In the genomic region with DNA sequence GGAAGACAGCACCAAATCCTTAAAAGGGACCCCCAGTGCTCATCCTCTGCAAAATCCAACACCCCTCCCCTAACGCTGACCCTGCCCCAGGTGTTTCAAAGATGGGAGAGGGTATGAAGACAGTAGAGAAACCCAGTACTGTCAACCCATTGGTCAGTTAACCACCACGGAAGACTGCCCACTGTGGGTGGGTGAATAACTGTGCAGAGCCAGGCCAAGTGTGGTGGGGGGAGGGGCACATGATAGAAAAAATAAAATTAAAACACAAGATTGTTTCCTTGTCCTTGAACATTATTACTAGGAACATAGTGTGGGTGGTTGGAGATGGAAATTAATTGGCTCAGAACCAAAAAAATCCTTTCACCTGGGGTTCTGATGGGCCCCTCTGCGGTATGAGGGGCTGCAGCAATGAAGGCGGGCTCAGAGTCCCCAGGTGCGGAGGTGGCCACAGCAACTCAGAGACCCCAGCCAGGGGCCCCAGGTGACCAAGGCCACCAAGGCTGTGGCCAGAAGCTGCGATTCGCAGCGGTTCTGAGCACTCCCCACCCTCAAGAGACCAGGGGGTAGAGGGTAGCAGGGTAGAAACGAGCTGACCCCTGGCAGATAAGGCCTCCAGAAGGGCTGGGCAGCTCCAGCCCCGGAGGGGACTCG, we compare ENCODE assay signal across 1 cellular context.
TF ChIP-seq lines count a peak whose summit lies in the region.

No MANE protein-coding gene starts in this region.

TF ChIP-seq in HepG2, 621 proteins besides CTCF, POLR2A, EP300 and RAD21:
- TF ChIP-seq TOPORS (CRISPR knock-in tag; IDR thresholded peaks at IDR 0.05) (0 out of 2 replicates have a peak, but pooled peaks have one; percentile 3), ZNF709 (CRISPR knock-in tag; IDR thresholded peaks at IDR 0.05) (0 out of 2 replicates have a peak, but pooled peaks have one; percentile 30), ZNF768 (CRISPR knock-in tag; IDR thresholded peaks at IDR 0.05) (0 out of 2 replicates have a peak, but pooled peaks have one; percentile 16), AGO2 (optimal IDR thresholded peaks at IDR 0.05; ENCODE audit: low read depth, low read length) (peak; percentile 48), ZNF205 (CRISPR knock-in tag; IDR thresholded peaks at IDR 0.05) (0 out of 2 replicates have a peak, but pooled peaks have one; percentile 28), NFKBIZ (CRISPR knock-in tag; IDR thresholded peaks at IDR 0.05) (no peak), ZNF563 (CRISPR knock-in tag; IDR thresholded peaks at IDR 0.05) (0 out of 2 replicates have a peak, but pooled peaks have one; percentile 26)
- TF ChIP-seq, protein P1, sequence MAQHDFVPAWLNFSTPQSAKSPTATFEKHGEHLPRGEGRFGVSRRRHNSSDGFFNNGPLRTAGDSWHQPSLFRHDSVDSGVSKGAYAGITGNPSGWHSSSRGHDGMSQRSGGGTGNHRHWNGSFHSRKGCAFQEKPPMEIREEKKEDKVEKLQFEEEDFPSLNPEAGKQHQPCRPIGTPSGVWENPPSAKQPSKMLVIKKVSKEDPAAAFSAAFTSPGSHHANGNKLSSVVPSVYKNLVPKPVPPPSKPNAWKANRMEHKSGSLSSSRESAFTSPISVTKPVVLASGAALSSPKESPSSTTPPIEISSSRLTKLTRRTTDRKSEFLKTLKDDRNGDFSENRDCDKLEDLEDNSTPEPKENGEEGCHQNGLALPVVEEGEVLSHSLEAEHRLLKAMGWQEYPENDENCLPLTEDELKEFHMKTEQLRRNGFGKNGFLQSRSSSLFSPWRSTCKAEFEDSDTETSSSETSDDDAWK (CRISPR knock-in tag; IDR thresholded peaks at IDR 0.05), result no peak
- TF ChIP-seq, protein P2, sequence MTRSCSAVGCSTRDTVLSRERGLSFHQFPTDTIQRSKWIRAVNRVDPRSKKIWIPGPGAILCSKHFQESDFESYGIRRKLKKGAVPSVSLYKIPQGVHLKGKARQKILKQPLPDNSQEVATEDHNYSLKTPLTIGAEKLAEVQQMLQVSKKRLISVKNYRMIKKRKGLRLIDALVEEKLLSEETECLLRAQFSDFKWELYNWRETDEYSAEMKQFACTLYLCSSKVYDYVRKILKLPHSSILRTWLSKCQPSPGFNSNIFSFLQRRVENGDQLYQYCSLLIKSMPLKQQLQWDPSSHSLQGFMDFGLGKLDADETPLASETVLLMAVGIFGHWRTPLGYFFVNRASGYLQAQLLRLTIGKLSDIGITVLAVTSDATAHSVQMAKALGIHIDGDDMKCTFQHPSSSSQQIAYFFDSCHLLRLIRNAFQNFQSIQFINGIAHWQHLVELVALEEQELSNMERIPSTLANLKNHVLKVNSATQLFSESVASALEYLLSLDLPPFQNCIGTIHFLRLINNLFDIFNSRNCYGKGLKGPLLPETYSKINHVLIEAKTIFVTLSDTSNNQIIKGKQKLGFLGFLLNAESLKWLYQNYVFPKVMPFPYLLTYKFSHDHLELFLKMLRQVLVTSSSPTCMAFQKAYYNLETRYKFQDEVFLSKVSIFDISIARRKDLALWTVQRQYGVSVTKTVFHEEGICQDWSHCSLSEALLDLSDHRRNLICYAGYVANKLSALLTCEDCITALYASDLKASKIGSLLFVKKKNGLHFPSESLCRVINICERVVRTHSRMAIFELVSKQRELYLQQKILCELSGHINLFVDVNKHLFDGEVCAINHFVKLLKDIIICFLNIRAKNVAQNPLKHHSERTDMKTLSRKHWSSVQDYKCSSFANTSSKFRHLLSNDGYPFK (CRISPR knock-in tag; IDR thresholded peaks at IDR 0.05; ENCODE audit: borderline replicate concordance), result peak; percentile 13; the same call in 1 of the 2 replicates
- TF ChIP-seq, protein P3, sequence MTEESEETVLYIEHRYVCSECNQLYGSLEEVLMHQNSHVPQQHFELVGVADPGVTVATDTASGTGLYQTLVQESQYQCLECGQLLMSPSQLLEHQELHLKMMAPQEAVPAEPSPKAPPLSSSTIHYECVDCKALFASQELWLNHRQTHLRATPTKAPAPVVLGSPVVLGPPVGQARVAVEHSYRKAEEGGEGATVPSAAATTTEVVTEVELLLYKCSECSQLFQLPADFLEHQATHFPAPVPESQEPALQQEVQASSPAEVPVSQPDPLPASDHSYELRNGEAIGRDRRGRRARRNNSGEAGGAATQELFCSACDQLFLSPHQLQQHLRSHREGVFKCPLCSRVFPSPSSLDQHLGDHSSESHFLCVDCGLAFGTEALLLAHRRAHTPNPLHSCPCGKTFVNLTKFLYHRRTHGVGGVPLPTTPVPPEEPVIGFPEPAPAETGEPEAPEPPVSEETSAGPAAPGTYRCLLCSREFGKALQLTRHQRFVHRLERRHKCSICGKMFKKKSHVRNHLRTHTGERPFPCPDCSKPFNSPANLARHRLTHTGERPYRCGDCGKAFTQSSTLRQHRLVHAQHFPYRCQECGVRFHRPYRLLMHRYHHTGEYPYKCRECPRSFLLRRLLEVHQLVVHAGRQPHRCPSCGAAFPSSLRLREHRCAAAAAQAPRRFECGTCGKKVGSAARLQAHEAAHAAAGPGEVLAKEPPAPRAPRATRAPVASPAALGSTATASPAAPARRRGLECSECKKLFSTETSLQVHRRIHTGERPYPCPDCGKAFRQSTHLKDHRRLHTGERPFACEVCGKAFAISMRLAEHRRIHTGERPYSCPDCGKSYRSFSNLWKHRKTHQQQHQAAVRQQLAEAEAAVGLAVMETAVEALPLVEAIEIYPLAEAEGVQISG (CRISPR knock-in tag; IDR thresholded peaks at IDR 0.05), result no peak
- TF ChIP-seq, protein P4, sequence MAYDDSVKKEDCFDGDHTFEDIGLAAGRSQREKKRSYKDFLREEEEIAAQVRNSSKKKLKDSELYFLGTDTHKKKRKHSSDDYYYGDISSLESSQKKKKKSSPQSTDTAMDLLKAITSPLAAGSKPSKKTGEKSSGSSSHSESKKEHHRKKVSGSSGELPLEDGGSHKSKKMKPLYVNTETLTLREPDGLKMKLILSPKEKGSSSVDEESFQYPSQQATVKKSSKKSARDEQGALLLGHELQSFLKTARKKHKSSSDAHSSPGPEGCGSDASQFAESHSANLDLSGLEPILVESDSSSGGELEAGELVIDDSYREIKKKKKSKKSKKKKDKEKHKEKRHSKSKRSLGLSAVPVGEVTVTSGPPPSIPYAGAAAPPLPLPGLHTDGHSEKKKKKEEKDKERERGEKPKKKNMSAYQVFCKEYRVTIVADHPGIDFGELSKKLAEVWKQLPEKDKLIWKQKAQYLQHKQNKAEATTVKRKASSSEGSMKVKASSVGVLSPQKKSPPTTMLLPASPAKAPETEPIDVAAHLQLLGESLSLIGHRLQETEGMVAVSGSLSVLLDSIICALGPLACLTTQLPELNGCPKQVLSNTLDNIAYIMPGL (CRISPR knock-in tag; IDR thresholded peaks at IDR 0.05; ENCODE audit: borderline replicate concordance in 1 of 2, low read depth in 1 of 2), result 0 out of 4 replicates have a peak, but pooled peaks of 1 of the 2 experiments have one; percentile 5
- TF ChIP-seq, protein P5, sequence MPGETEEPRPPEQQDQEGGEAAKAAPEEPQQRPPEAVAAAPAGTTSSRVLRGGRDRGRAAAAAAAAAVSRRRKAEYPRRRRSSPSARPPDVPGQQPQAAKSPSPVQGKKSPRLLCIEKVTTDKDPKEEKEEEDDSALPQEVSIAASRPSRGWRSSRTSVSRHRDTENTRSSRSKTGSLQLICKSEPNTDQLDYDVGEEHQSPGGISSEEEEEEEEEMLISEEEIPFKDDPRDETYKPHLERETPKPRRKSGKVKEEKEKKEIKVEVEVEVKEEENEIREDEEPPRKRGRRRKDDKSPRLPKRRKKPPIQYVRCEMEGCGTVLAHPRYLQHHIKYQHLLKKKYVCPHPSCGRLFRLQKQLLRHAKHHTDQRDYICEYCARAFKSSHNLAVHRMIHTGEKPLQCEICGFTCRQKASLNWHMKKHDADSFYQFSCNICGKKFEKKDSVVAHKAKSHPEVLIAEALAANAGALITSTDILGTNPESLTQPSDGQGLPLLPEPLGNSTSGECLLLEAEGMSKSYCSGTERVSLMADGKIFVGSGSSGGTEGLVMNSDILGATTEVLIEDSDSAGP (CRISPR knock-in tag; IDR thresholded peaks at IDR 0.05; ENCODE audit: borderline replicate concordance), result peak; percentile 33; the same call in 1 of the 2 replicates
- TF ChIP-seq, protein P6, sequence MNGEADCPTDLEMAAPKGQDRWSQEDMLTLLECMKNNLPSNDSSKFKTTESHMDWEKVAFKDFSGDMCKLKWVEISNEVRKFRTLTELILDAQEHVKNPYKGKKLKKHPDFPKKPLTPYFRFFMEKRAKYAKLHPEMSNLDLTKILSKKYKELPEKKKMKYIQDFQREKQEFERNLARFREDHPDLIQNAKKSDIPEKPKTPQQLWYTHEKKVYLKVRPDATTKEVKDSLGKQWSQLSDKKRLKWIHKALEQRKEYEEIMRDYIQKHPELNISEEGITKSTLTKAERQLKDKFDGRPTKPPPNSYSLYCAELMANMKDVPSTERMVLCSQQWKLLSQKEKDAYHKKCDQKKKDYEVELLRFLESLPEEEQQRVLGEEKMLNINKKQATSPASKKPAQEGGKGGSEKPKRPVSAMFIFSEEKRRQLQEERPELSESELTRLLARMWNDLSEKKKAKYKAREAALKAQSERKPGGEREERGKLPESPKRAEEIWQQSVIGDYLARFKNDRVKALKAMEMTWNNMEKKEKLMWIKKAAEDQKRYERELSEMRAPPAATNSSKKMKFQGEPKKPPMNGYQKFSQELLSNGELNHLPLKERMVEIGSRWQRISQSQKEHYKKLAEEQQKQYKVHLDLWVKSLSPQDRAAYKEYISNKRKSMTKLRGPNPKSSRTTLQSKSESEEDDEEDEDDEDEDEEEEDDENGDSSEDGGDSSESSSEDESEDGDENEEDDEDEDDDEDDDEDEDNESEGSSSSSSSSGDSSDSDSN (CRISPR knock-in tag; IDR thresholded peaks at IDR 0.05), result 0 out of 2 replicates have a peak, but pooled peaks have one; percentile 30
- TF ChIP-seq, protein P7, sequence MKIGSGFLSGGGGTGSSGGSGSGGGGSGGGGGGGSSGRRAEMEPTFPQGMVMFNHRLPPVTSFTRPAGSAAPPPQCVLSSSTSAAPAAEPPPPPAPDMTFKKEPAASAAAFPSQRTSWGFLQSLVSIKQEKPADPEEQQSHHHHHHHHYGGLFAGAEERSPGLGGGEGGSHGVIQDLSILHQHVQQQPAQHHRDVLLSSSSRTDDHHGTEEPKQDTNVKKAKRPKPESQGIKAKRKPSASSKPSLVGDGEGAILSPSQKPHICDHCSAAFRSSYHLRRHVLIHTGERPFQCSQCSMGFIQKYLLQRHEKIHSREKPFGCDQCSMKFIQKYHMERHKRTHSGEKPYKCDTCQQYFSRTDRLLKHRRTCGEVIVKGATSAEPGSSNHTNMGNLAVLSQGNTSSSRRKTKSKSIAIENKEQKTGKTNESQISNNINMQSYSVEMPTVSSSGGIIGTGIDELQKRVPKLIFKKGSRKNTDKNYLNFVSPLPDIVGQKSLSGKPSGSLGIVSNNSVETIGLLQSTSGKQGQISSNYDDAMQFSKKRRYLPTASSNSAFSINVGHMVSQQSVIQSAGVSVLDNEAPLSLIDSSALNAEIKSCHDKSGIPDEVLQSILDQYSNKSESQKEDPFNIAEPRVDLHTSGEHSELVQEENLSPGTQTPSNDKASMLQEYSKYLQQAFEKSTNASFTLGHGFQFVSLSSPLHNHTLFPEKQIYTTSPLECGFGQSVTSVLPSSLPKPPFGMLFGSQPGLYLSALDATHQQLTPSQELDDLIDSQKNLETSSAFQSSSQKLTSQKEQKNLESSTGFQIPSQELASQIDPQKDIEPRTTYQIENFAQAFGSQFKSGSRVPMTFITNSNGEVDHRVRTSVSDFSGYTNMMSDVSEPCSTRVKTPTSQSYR (CRISPR knock-in tag; IDR thresholded peaks at IDR 0.05; ENCODE audit: borderline replicate concordance), result peak; percentile 49; the same call in 1 of the 2 replicates
